Comparison of ENCODE assay signal across 6 cellular contexts in the genomic region with DNA sequence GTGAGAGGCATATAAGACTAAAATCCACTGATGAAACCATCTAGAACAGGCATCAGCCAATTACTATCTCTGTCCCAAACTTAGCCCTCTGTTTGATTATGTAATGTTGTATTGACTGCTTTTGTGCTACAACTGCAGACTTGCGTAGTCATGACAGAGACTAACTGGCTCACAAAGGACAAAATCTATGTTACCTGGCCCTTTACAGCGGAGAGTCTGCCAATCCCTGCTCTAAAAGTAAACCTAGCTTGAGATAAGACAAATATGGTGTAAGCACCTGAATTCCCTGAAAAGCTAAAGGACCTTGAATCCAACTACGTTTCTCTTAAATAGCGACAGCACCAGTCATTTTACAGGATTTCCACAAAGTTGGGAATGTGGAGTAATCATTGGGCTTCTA.
"Had no signal": no experiment of that assay in that cellular context is flagged by ENCODE, and none has a peak within 500 bp of the region (broad histone marks: within the 10 kb centered on the region; RNA-seq: fewer than 3 reads in every experiment).

No MANE protein-coding gene starts in this region.

- FAIRE-seq: HTR-8/SVneo, K562 had no signal

- DNase-seq: IMR-90, KBM-7, KG1 had no signal

- H3K27ac ChIP-seq: HL-60 had no signal

- ATAC-seq: K562 had no signal

- H3K4me3 ChIP-seq: K562 had no signal
